9 cellular contexts compared by ENCODE assay signal in genomic region chr1:173861731-173862145, GRCh38. TPM values are rescaled to one million over a fixed set of nuclear protein-coding genes. Genes with fewer than 3 reads are reported as not detected.
A peak's percentile ranks its signal among the peaks of the same experiment; 100 is the strongest.
DNase-seq lines count a peak whose midpoint lies in the region; ATAC-seq and TF ChIP-seq lines count a peak whose summit lies in the region.
"Had no signal": no experiment of that assay in that cellular context is flagged by ENCODE, and none has a peak within 500 bp of the region (broad histone marks: within the 10 kb centered on the region; RNA-seq: fewer than 3 reads in every experiment).

No MANE protein-coding gene starts in this region.

- H3K4me3 ChIP-seq in HUES48 (ENCODE audit: low read depth, low read length): no peak overlapping the region
- H3K4me3 ChIP-seq in smooth muscle cell: no peak overlapping the region
- H3K4me3 ChIP-seq: gastroesophageal sphincter, thoracic aorta had no signal

- H2AFZ ChIP-seq in smooth muscle cell (ENCODE audit: low read depth): no peak overlapping the region

- no peak for TF ChIP-seq CTCF in smooth muscle cell (IDR thresholded peaks at IDR 0.05; ENCODE audit: borderline replicate concordance, insufficient read depth, poor library complexity, severe bottlenecking)

- peak overlapping the region; percentile 63 for H3K27ac ChIP-seq in HUES48 (ENCODE audit: low read depth, low read length)
- H3K27ac ChIP-seq in smooth muscle cell (ENCODE audit: low read depth): peak overlapping the region; percentile 7
- H3K27ac ChIP-seq: gastroesophageal sphincter, thoracic aorta had no signal

- H3K4me2 ChIP-seq in smooth muscle cell: no peak overlapping the region

- H3K9me3 ChIP-seq in HUES48 (ENCODE audit: control insufficient read depth, insufficient read depth, low read length) (no peaks in the 10 kb centered on the region), smooth muscle cell (replicated peaks; ENCODE audit: low read depth) (no peaks in the 10 kb centered on the region)
- H3K9me3 ChIP-seq: gastroesophageal sphincter, thoracic aorta had no signal

- peaks cover 18% of the 10 kb centered on the region for H3K79me2 ChIP-seq in smooth muscle cell (ENCODE audit: low read depth)

- ATAC-seq in HG02981 (IDR thresholded peaks at IDR 0.05; ENCODE audit: unreplicated experiment): no peak
- ATAC-seq: gastroesophageal sphincter had no signal

- peak; percentile 22 for DNase-seq in UCSD-AML1 (lab: John Stamatoyannopoulos, UW; ENCODE audit: unreplicated experiment)
- no peak for DNase-seq in smooth muscle cell (lab: John Stamatoyannopoulos, UW; ENCODE audit: unreplicated experiment)
- no peak for DNase-seq in NOMO-1 treated with dmso at 0.1 percent for 144 hours (lab: John Stamatoyannopoulos, UW; ENCODE audit: unreplicated experiment)
- DNase-seq: activated effector memory CD4-positive, alpha-beta T cell treated with Interleukin-2 at 50 U/mL for 16 hours; NCI-H526 had no signal

- H3K4me1 ChIP-seq in HUES48 (ENCODE audit: control insufficient read depth, insufficient read depth, low read length) (peaks cover 21% of the 10 kb centered on the region; the same call in 1 of the 2 replicates), smooth muscle cell (ENCODE audit: low read depth) (peaks cover 23% of the 10 kb centered on the region)

- H3K27me3 ChIP-seq in HUES48 (ENCODE audit: control insufficient read depth, insufficient read depth, low read length): no peaks in the 10 kb centered on the region
- no peaks in the 10 kb centered on the region for H3K27me3 ChIP-seq in smooth muscle cell (ENCODE audit: low read depth)
- H3K27me3 ChIP-seq: gastroesophageal sphincter had no signal

- H4K20me1 ChIP-seq in smooth muscle cell (ENCODE audit: low read depth): peaks cover 42% of the 10 kb centered on the region

- no peak overlapping the region for H3K9ac ChIP-seq in HUES48 (ENCODE audit: low read depth, low read length)
- no peak overlapping the region for H3K9ac ChIP-seq in smooth muscle cell (ENCODE audit: low read depth)

- H3K36me3 ChIP-seq in HUES48 (ENCODE audit: control insufficient read depth, insufficient read depth, low read length): peaks cover 71% of the 10 kb centered on the region
- H3K36me3 ChIP-seq in smooth muscle cell (ENCODE audit: low read depth): peaks cover 28% of the 10 kb centered on the region

- H3F3A ChIP-seq in smooth muscle cell (ENCODE audit: low read depth): peaks cover 46% of the 10 kb centered on the region

- WGBS in smooth muscle cell (ENCODE audit: low lambda C conversion rate): 92% methylated on average over 7 of the region's 7 CpGs

RNA-seq across cellular contexts. Expression of gene GAS5, which starts 6.1 kb away (rescaled TPM):
- total RNA-seq in smooth muscle cell: 206 and 276 TPM in 2 replicates
- polyA plus RNA-seq in smooth muscle cell: 104 and 156 TPM in 2 replicates

RNA-seq across cellular contexts. Expression of gene ZBTB37, which starts 6.4 kb away (rescaled TPM):
- 6.6 and 9.1 TPM in 2 replicates for total RNA-seq in smooth muscle cell
- polyA plus RNA-seq in smooth muscle cell: 0.77 and 0.98 TPM in 2 replicates

RNA-seq across cellular contexts. Expression of gene CENPL, which starts 37.1 kb away (rescaled TPM):
- total RNA-seq in smooth muscle cell: 14.6 and 15.6 TPM in 2 replicates
- 3.5 and 6.1 TPM in 2 replicates for polyA plus RNA-seq in smooth muscle cell

RNA-seq across cellular contexts. Expression of gene DARS2, which starts 37.3 kb away (rescaled TPM):
- 16.9 and 19.3 TPM in 2 replicates for total RNA-seq in smooth muscle cell
- 7.7 and 10.1 TPM in 2 replicates for polyA plus RNA-seq in smooth muscle cell

RNA-seq across cellular contexts. Expression of gene SERPINC1, which starts 55.4 kb away (rescaled TPM):
- 0.49 and 0.63 TPM in 2 replicates for total RNA-seq in smooth muscle cell
- polyA plus RNA-seq in smooth muscle cell: 0.56 TPM in 1 of 2 replicates, not detected in the other
- total RNA-seq: gastroesophageal sphincter, thoracic aorta had no signal
